ENCODE assay signal across 8 cellular contexts in genomic region chr5:1105350-1106265, GRCh38. TPM values are rescaled to one million over a fixed set of nuclear protein-coding genes. Genes with fewer than 3 reads are reported as not detected.
DNase-seq lines count a peak whose midpoint lies in the region; ATAC-seq and TF ChIP-seq lines count a peak whose summit lies in the region.

No MANE protein-coding gene starts in this region.

- H3K9me3 ChIP-seq in transverse colon = no peaks in the 10 kb centered on the region

- H3K36me3 Mint-ChIP-seq in glutamatergic neuron (ENCODE audit: unreplicated experiment) = no peaks in the 10 kb centered on the region

- intact Hi-C loops in transverse colon (cut with DNase I; ENCODE audit: low total_unique reads) (no loop called here), dorsolateral prefrontal cortex (cut with DNase I) (no loop called here)

- peak overlapping the region; percentile 81 to 94 (median 94) for H3K27ac ChIP-seq in transverse colon
- H3K27ac ChIP-seq in dorsolateral prefrontal cortex = peak overlapping the region in 5 of 59 donors; percentile 8 to 51 (median 19)

- TF ChIP-seq CTCF in glutamatergic neuron (IDR thresholded peaks at IDR 0.05; ENCODE audit: partially characterized antibody, unreplicated experiment) = no peak
- TF ChIP-seq CTCF in transverse colon (IDR thresholded peaks at IDR 0.05) = no peak
- TF ChIP-seq CTCF in dorsolateral prefrontal cortex (IDR thresholded peaks at IDR 0.05 in 54 of 56, conservative IDR thresholded peaks at IDR 0.05 in 2 of 56; ENCODE audit: low read depth in 1 of 56, partially characterized antibody in 56 of 56) = no peak

- H3K4me1 Mint-ChIP-seq in glutamatergic neuron (ENCODE audit: low read depth, unreplicated experiment) = peaks cover 28% of the 10 kb centered on the region

- H3K27me3 ChIP-seq in transverse colon (no peaks in the 10 kb centered on the region), dorsolateral prefrontal cortex (peaks cover 0 to 3% (median 0%) of the 10 kb centered on the region in 45 donors)

- peaks cover 52 to 98% (median 87%) of the 10 kb centered on the region in 4 donors for H3K4me1 ChIP-seq in transverse colon

- H3K9me3 Mint-ChIP-seq in glutamatergic neuron (ENCODE audit: unreplicated experiment) = peaks cover 4% of the 10 kb centered on the region

- H3K27me3 Mint-ChIP-seq in glutamatergic neuron (ENCODE audit: unreplicated experiment) = peaks cover 8% of the 10 kb centered on the region

- DNase-seq in GDM1 (lab: John Stamatoyannopoulos, UW) (peak; percentile 72), glutamatergic neuron (no peak), transverse colon (peak; percentile 88), NCI-H526 (lab: John Stamatoyannopoulos, UW) (no peak), dorsolateral prefrontal cortex (no peak)
- DNase-seq in activated CD4-positive, alpha-beta T cell treated with anti-CD3 and anti-CD28 coated beads, Interleukin-2, amount 50 U/mL, for 1 hour = peak; percentile 57

- 31% methylated on average over 19 of the region's 19 CpGs; no CpG with 5 or more reads in 1 of the 2 donors for WGBS in transverse colon (ENCODE audit: low coverage in 1 of 2), 2 donors

- peak overlapping the region; percentile 25 for H3K4me3 Mint-ChIP-seq in glutamatergic neuron (ENCODE audit: unreplicated experiment)

- TF ChIP-seq POLR2A in transverse colon (IDR thresholded peaks at IDR 0.05) = no peak

- H3K4me3 ChIP-seq in transverse colon = peak overlapping the region in 1 of 4 donors; percentile 10
- H3K4me3 ChIP-seq in dorsolateral prefrontal cortex = peak overlapping the region in 2 of 59 donors; percentile 8 to 19

- in situ Hi-C loops in transverse colon (cut with MboI; ENCODE audit: low pct_ligation_motif_present in 1 of 4, low pct_unique_long_range_greater_than_20kb in 1 of 4, low sequenced_read_pairs in 3 of 4) = no loop called here

- peak; percentile 49 for ATAC-seq in HG03066 (IDR thresholded peaks at IDR 0.05; ENCODE audit: low read depth, unreplicated experiment)
- ATAC-seq in HG03439 (IDR thresholded peaks at IDR 0.05; ENCODE audit: unreplicated experiment) = no peak

- TF ChIP-seq EP300 in transverse colon (IDR thresholded peaks at IDR 0.05; ENCODE audit: low read depth) = no peak

- no peak overlapping the region for H3K27ac Mint-ChIP-seq in glutamatergic neuron (ENCODE audit: unreplicated experiment)

- no peaks in the 10 kb centered on the region for H3K36me3 ChIP-seq in transverse colon

RNA-seq across cellular contexts. Expression of gene SLC12A7, which starts 6.3 kb away (rescaled TPM):
- 147 TPM for total RNA-seq in glutamatergic neuron (ENCODE audit: unreplicated experiment)
- total RNA-seq in transverse colon = 100 to 1,000 TPM in 1 of 4 donors, 10 to 100 TPM in 3; 60.7 to 144 (median 61.4) TPM
- total RNA-seq in dorsolateral prefrontal cortex = 10 to 100 TPM; 10.4 to 49.3 (median 16.7) TPM

Comparison
In these comparisons a context has a peak if more than half of its experiments do, and no peak if none do; other contexts are left out.
1. DNase-seq: peak in GDM1 (single experiment), activated CD4-positive, alpha-beta T cell treated with anti-CD3 and anti-CD28 coated beads, Interleukin-2, amount 50 U/mL, for 1 hour (single experiment) and transverse colon (single experiment); none in glutamatergic neuron (single experiment), NCI-H526 (0 of 2) and dorsolateral prefrontal cortex (0 of 10).